Comparison of ENCODE assay signal across 8 cellular contexts in genomic region chr9:112174223-112174964, GRCh38. TPM values are rescaled to one million over a fixed set of nuclear protein-coding genes. Genes with fewer than 3 reads are reported as not detected.
A peak's percentile ranks its signal among the peaks of the same experiment; 100 is the strongest.
DNase-seq lines count a peak whose midpoint lies in the region; ATAC-seq and TF ChIP-seq lines count a peak whose summit lies in the region.

No MANE protein-coding gene starts in this region.

- ATAC-seq in CD8-positive, alpha-beta T cell = peak; percentile 70
- peak; percentile 90 for ATAC-seq in GM19438 (IDR thresholded peaks at IDR 0.05; ENCODE audit: low read depth, unreplicated experiment)
- peak; percentile 61 for ATAC-seq in HG03469 (IDR thresholded peaks at IDR 0.05; ENCODE audit: unreplicated experiment)
- ATAC-seq in PC-3 = peak; percentile 86
- peak; percentile 85 to 90 for ATAC-seq in upper lobe of left lung (ENCODE audit: low FRiP score in 2 of 2)

- POLR2A ChIA-PET in CD8-positive, alpha-beta T cell (lab: Charles Lee) = interaction anchor here (0.9 kb wide), 1 partner anchor 49 kb away, joined by 3 read pairs; no protein-coding TSS in a partner anchor
- POLR2A ChIA-PET in PC-3 (lab: Charles Lee; ENCODE audit: unreplicated experiment) = interaction anchor here (0.7 kb wide), 1 partner anchor 45 kb away, joined by 4 read pairs; no protein-coding TSS in a partner anchor

- 6 to 7% methylated on average over 22 to 28 of the region's 42 CpGs for WGBS in upper lobe of left lung, 2 donors

- no TSS peak for BruUV-seq in PC-3 (replicated peaks; lab: Mats Ljungman, UMichigan)

- intact Hi-C loops in CD8-positive, alpha-beta T cell (cut with DNase I, micrococcal nuclease) = loop anchor here (1.0 to 10.0 kb wide), 6 partner anchors 67 to 690 kb away; partner anchors contain the start of genes DNAJC25 (in 1 of the 2), ECPAS (in 1 of the 2), INIP (in 1 of the 2) and PTBP3 (in 1 of the 2)
- intact Hi-C loops in PC-3 (cut with micrococcal nuclease) = no loop called here

- no peaks in the 10 kb centered on the region for H3K36me3 Mint-ChIP-seq in CD8-positive, alpha-beta T cell
- H3K36me3 Mint-ChIP-seq in osteocyte (ENCODE audit: unreplicated experiment) = no peaks in the 10 kb centered on the region

- H3K9ac ChIP-seq in PC-3 (ENCODE audit: low read length) = peak overlapping the region; percentile 82

- peak overlapping the region; percentile 86 for H3K4me2 ChIP-seq in PC-3 (ENCODE audit: low read length)

- peak overlapping the region; percentile 91 for H2AFZ ChIP-seq in PC-3 (ENCODE audit: low read length)

- H3K4me3 ChIP-seq in CD8-positive, alpha-beta T cell (ENCODE audit: low read depth, low read length) = peak overlapping the region; percentile 73
- peak overlapping the region; percentile 57 for H3K4me3 ChIP-seq in PC-3 (ENCODE audit: low read length)
- peak overlapping the region; percentile 40 to 58 for H3K4me3 ChIP-seq in foreskin fibroblast (ENCODE audit: low read depth in 1 of 2, low read length in 2 of 2)
- peak overlapping the region; percentile 14 to 87 (median 81) for H3K4me3 ChIP-seq in upper lobe of left lung

- no peaks in the 10 kb centered on the region for H3K9me2 ChIP-seq in PC-3 (replicated peaks; ENCODE audit: low read length)

- H3K27ac ChIP-seq in CD8-positive, alpha-beta T cell (ENCODE audit: low read depth, low read length) = peak overlapping the region; percentile 35
- H3K27ac ChIP-seq in PC-3 (ENCODE audit: low read length) = peak overlapping the region; percentile 90
- peak overlapping the region; percentile 73 to 92 (median 82) for H3K27ac ChIP-seq in upper lobe of left lung

- no peaks in the 10 kb centered on the region for H4K20me1 ChIP-seq in PC-3 (ENCODE audit: low read length)

- H3K36me3 ChIP-seq in CD8-positive, alpha-beta T cell (ENCODE audit: insufficient read depth, low read length) = no peaks in the 10 kb centered on the region
- H3K36me3 ChIP-seq in PC-3 (ENCODE audit: low read depth, low read length) (no peaks in the 10 kb centered on the region), upper lobe of left lung (no peaks in the 10 kb centered on the region)

- peaks cover 73% of the 10 kb centered on the region for H3K4me1 Mint-ChIP-seq in CD8-positive, alpha-beta T cell (ENCODE audit: low read depth)
- H3K4me1 Mint-ChIP-seq in osteocyte (ENCODE audit: unreplicated experiment) = peaks cover 18% of the 10 kb centered on the region

- peak; percentile 45 to 80 (median 72) for DNase-seq in CD8-positive, alpha-beta T cell
- DNase-seq in PC-3 (peak; percentile 73), activated T-helper 1 cell treated with Interleukin-2 at 50 U/mL for 16 hours (ENCODE audit: low read depth) (peak; percentile 67), foreskin fibroblast (peak in 1 of 2 donors; percentile 78), osteocyte (ENCODE audit: extremely low spot score, unreplicated experiment) (peak; percentile 84), upper lobe of left lung (peak; percentile 79 to 95)

- no peaks in the 10 kb centered on the region for H3K27me3 ChIP-seq in CD8-positive, alpha-beta T cell (ENCODE audit: insufficient read depth, low read length)
- no peaks in the 10 kb centered on the region for H3K27me3 ChIP-seq in PC-3 (ENCODE audit: low read length)
- H3K27me3 ChIP-seq in upper lobe of left lung = no peaks in the 10 kb centered on the region

- H3K79me2 ChIP-seq in PC-3 (ENCODE audit: low read length) = 0 out of 2 replicates have a peak, but pooled peaks cover 4% of the 10 kb centered on the region

- no peaks in the 10 kb centered on the region for H3K27me3 Mint-ChIP-seq in CD8-positive, alpha-beta T cell (ENCODE audit: low read depth)
- no peaks in the 10 kb centered on the region for H3K27me3 Mint-ChIP-seq in osteocyte (ENCODE audit: unreplicated experiment)

- H3K9me3 Mint-ChIP-seq in CD8-positive, alpha-beta T cell = no peaks in the 10 kb centered on the region
- H3K9me3 Mint-ChIP-seq in osteocyte (ENCODE audit: unreplicated experiment) = no peaks in the 10 kb centered on the region

- CTCF ChIA-PET in CD8-positive, alpha-beta T cell (lab: Charles Lee) = interaction anchor here (0.6 to 1.5 kb wide), 3 partner anchors 68 to 187 kb away, joined by 3 to 6 read pairs (median 4); no protein-coding TSS in a partner anchor
- CTCF ChIA-PET in PC-3 (lab: Charles Lee) = interaction anchor here (0.6 kb wide), 2 partner anchors 159 to 186 kb away, joined by 3 to 5 read pairs; partner anchors contain the start of gene PTBP3

- peaks cover 46% of the 10 kb centered on the region for H3K4me1 ChIP-seq in CD8-positive, alpha-beta T cell (ENCODE audit: insufficient read depth, low read length)
- H3K4me1 ChIP-seq in PC-3 (ENCODE audit: insufficient read depth, low read length) (peaks cover 19% of the 10 kb centered on the region), upper lobe of left lung (peaks cover 16 to 37% (median 23%) of the 10 kb centered on the region in 4 donors)

- H3K4me3 Mint-ChIP-seq in CD8-positive, alpha-beta T cell = peak overlapping the region; percentile 91
- H3K4me3 Mint-ChIP-seq in osteocyte (ENCODE audit: unreplicated experiment) = peak overlapping the region; percentile 76

- no peak for TF ChIP-seq CTCF in CD8-positive, alpha-beta T cell (IDR thresholded peaks at IDR 0.05)
- TF ChIP-seq CTCF in PC-3 (conservative IDR thresholded peaks at IDR 0.05; ENCODE audit: low read depth, low read length) = no peak
- TF ChIP-seq CTCF in foreskin fibroblast (IDR thresholded peaks at IDR 0.05; ENCODE audit: low read depth, low read length) = no peak
- TF ChIP-seq CTCF in osteocyte (IDR thresholded peaks at IDR 0.05) = no peak
- no peak for TF ChIP-seq CTCF in upper lobe of left lung (IDR thresholded peaks at IDR 0.05)

- H3K9me3 ChIP-seq in CD8-positive, alpha-beta T cell (ENCODE audit: low read length) = no peaks in the 10 kb centered on the region
- H3K9me3 ChIP-seq in PC-3 (ENCODE audit: low read length) (no peaks in the 10 kb centered on the region), upper lobe of left lung (no peaks in the 10 kb centered on the region)

- no peak for TF ChIP-seq EP300 in upper lobe of left lung (IDR thresholded peaks at IDR 0.05)

- H3K27ac Mint-ChIP-seq in CD8-positive, alpha-beta T cell = peak overlapping the region; percentile 87
- peak overlapping the region; percentile 80 for H3K27ac Mint-ChIP-seq in osteocyte (ENCODE audit: unreplicated experiment)

- TF ChIP-seq POLR2A in upper lobe of left lung (IDR thresholded peaks at IDR 0.05) = no peak

- no peaks in the 10 kb centered on the region for H3F3A ChIP-seq in PC-3 (ENCODE audit: low read length, unreplicated experiment)

RNA-seq across cellular contexts. Expression of gene SUSD1, which starts 0.7 kb away (rescaled TPM):
- 1 to 10 TPM; 4.0 to 4.2 TPM for total RNA-seq in CD8-positive, alpha-beta T cell
- total RNA-seq in PC-3 (2014; rRNA removed) (7.4 and 9.3 TPM in 2 replicates), osteocyte (13.4 and 15.0 TPM in 2 replicates), upper lobe of left lung (10 to 100 TPM; 15.5 to 29.5 (median 20.4) TPM)

Comparison
In these comparisons a context has a peak if more than half of its experiments do, and no peak if none do; other contexts are left out.
1. H3K27ac ChIP-seq: peak in every context shown above with its lines; median percentile 90 in PC-3; 82 in upper lobe of left lung; 35 in CD8-positive, alpha-beta T cell.